9 cellular contexts compared by ENCODE assay signal in the genomic region with DNA sequence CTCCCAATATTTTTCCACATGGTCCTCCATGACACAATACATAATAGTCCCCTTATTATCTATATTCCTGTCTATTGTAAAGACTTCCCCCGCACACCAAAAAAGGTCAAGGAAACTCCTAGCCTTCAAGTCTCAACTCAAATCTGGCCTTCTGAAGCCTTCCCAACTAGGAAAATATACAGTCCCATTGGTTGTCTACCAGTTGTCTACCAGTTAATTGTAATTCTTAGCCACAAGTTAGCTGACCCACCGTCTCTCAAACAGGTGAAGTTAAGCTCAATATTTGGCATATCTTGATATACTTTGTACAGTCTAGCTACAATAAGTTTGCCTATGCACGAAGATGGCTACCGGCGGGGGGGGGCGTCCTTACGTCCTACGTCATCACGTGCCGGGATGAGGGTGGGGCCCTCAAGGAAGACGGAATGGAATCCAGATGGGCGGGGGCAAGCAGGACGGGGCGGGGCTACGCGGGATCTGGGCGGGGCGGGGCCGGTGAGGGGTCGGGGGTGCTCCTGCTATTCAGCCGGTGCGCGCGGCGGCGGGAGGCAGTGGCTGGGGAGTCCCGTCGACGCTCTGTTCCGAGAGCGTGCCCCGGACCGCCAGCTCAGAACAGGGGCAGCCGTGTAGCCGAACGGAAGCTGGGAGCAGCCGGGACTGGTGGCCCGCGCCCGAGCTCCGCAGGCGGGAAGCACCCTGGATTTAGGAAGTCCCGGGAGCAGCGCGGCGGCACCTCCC. TPM values are rescaled to one million over a fixed set of nuclear protein-coding genes. Genes with fewer than 3 reads are reported as not detected.
A peak's percentile ranks its signal among the peaks of the same experiment; 100 is the strongest.
DNase-seq lines count a peak whose midpoint lies in the region; ATAC-seq and TF ChIP-seq lines count a peak whose summit lies in the region.
"Had no signal": no experiment of that assay in that cellular context is flagged by ENCODE, and none has a peak within 500 bp of the region (broad histone marks: within the 10 kb centered on the region; RNA-seq: fewer than 3 reads in every experiment).

A gene (plus strand): TSS at position 551 of the 738 bp plus-strand sequence. CDS start 613 bp downstream, outside the sequence.

- peaks cover 27% of the 10 kb centered on the region for H3K4me1 ChIP-seq in lower lobe of right lung

- DNase-seq in AG10803 (ENCODE audit: low read depth) = peak; percentile 97
- peak; percentile 84 for DNase-seq in NCI-H69 (lab: John Stamatoyannopoulos, UW)
- peak; percentile 95 for DNase-seq in activated CD4-positive, alpha-beta memory T cell treated with anti-CD3 and anti-CD28 coated beads for 36 hours
- DNase-seq in ecto neural progenitor cell (ENCODE audit: low spot score) = peak; percentile 86
- DNase-seq in lower lobe of right lung = peak; percentile 97
- peak; percentile 81 to 87 (median 85) for DNase-seq in stimulated activated CD4-positive, alpha-beta T cell treated with anti-CD3 and anti-CD28 coated beads, TNF-alpha, amount 100 ng/mL, for 24 hours (ENCODE audit: low read depth in 3 of 3)

- peaks cover 3% of the 10 kb centered on the region for H3K36me3 Mint-ChIP-seq in activated CD4-positive, alpha-beta memory T cell treated with anti-CD3 and anti-CD28 coated beads for 36 hours

- H3K4me3 ChIP-seq in AG10803 (ENCODE audit: low read length) = peak within 1 kb of the TSS; percentile 75
- H3K4me3 ChIP-seq in lower lobe of right lung = peak within 1 kb of the TSS; percentile 90
- H3K4me3 ChIP-seq: K562 had no signal

- no peaks in the 10 kb centered on the region for H3K27me3 Mint-ChIP-seq in activated CD4-positive, alpha-beta memory T cell treated with anti-CD3 and anti-CD28 coated beads for 36 hours

- TF ChIP-seq CTCF in AG10803 (conservative IDR thresholded peaks at IDR 0.05; ENCODE audit: low read length) (no peak), lower lobe of right lung (IDR thresholded peaks at IDR 0.05) (no peak)

- H3K4me3 Mint-ChIP-seq in activated CD4-positive, alpha-beta memory T cell treated with anti-CD3 and anti-CD28 coated beads for 36 hours = peak within 1 kb of the TSS; percentile 90

- no peaks in the 10 kb centered on the region for H3K9me3 Mint-ChIP-seq in activated CD4-positive, alpha-beta memory T cell treated with anti-CD3 and anti-CD28 coated beads for 36 hours

- H3K9me3 ChIP-seq in lower lobe of right lung = no peaks in the 10 kb centered on the region

- ATAC-seq in GM19023 (IDR thresholded peaks at IDR 0.05; ENCODE audit: unreplicated experiment) (peak; percentile 71), HG03280 (IDR thresholded peaks at IDR 0.05; ENCODE audit: unreplicated experiment) (peak; percentile 52), lower lobe of right lung (peak; percentile 93 to 98)
- ATAC-seq: K562 had no signal

- H3K27ac ChIP-seq in lower lobe of right lung = peak within 1 kb of the TSS; percentile 99

- intact Hi-C loops in activated CD4-positive, alpha-beta memory T cell treated with anti-CD3 and anti-CD28 coated beads for 36 hours (cut with micrococcal nuclease) = loop anchor here (1.0 to 5.0 kb wide), 6 partner anchors 24 to 639 kb away; no protein-coding TSS in a partner anchor
- intact Hi-C loops in lower lobe of right lung (cut with DNase I) = no loop called here

- no peaks in the 10 kb centered on the region for H3K27me3 ChIP-seq in lower lobe of right lung (ENCODE audit: low read depth)

- POLR2A ChIA-PET in activated CD4-positive, alpha-beta memory T cell treated with anti-CD3 and anti-CD28 coated beads for 36 hours (lab: Charles Lee) = interaction anchor here (0.9 to 1.7 kb wide), 6 partner anchors 14 to 223 kb away, joined by 3 to 10 read pairs (median 4); no protein-coding TSS in a partner anchor

- H3K27ac Mint-ChIP-seq in activated CD4-positive, alpha-beta memory T cell treated with anti-CD3 and anti-CD28 coated beads for 36 hours = peak within 1 kb of the TSS; percentile 93

- H3K4me1 Mint-ChIP-seq in activated CD4-positive, alpha-beta memory T cell treated with anti-CD3 and anti-CD28 coated beads for 36 hours (ENCODE audit: low read depth) = peaks cover 17% of the 10 kb centered on the region

- CTCF ChIA-PET in activated CD4-positive, alpha-beta memory T cell treated with anti-CD3 and anti-CD28 coated beads for 36 hours (lab: Charles Lee) = interaction anchor here (0.8 to 2.4 kb wide), 5 partner anchors 9 to 315 kb away, joined by 3 to 9 read pairs (median 4); no protein-coding TSS in a partner anchor

- H3K36me3 ChIP-seq in lower lobe of right lung = no peaks in the 10 kb centered on the region

RNA-seq across cellular contexts. Expression of the gene that starts here (rescaled TPM):
- 10 to 100 TPM; 40.9 to 43.3 TPM for total RNA-seq in activated CD4-positive, alpha-beta memory T cell treated with anti-CD3 and anti-CD28 coated beads for 36 hours
- 132 TPM for total RNA-seq in lower lobe of right lung

Comparison
In these comparisons a context has a peak if more than half of its experiments do, and no peak if none do; other contexts are left out.
1. Peak in every context shown above with its lines: DNase-seq, ATAC-seq, H3K4me3 ChIP-seq and H3K27ac ChIP-seq.